ENCODE assay signal across 22 cellular contexts in genomic region chr3:128701342-128702212, GRCh38. TPM values are rescaled to one million over a fixed set of nuclear protein-coding genes. Genes with fewer than 3 reads are reported as not detected.
DNase-seq lines count a peak whose midpoint lies in the region; ATAC-seq, FAIRE-seq and TF ChIP-seq lines count a peak whose summit lies in the region.
"Had no signal": no experiment of that assay in that cellular context is flagged by ENCODE, and none has a peak within 500 bp of the region (broad histone marks: within the 10 kb centered on the region; RNA-seq: fewer than 3 reads in every experiment).

No MANE protein-coding gene starts in this region.

- H4K20me1 ChIP-seq in OCI-LY7 (ENCODE audit: insufficient read depth, low read length) (no peaks in the 10 kb centered on the region), endothelial cell of umbilical vein (replicated peaks; ENCODE audit: control insufficient read depth, extremely low read depth, insufficient read depth, low read length) (no peaks in the 10 kb centered on the region)
- H4K20me1 ChIP-seq: BLaER1 had no signal

- DNase-seq in OCI-LY7 (ENCODE audit: low spot score) (no peak), endothelial cell of umbilical vein (ENCODE audit: low read depth, low spot score) (peak; percentile 16), NAMALWA (ENCODE audit: low spot score) (no peak)
- no peak for DNase-seq in activated CD4-positive, alpha-beta memory T cell treated with anti-CD3 and anti-CD28 coated beads, Interleukin-2, amount 10 ng/mL, durations not matched to agents 7 days and 5 days
- DNase-seq: activated CD8-positive, alpha-beta T cell treated with anti-CD3 and anti-CD28 coated beads for 36 hours; activated T-cell treated with anti-CD3 and anti-CD28 coated beads, Interleukin-2, amount 50 U/mL, for 48 hours; brain microvascular endothelial cell; DMS153; dorsolateral prefrontal cortex; naive thymus-derived CD4-positive, alpha-beta T cell; NCI-H1048; NCI-H2171; psoas muscle; stimulated activated CD4-positive, alpha-beta T cell treated with anti-CD3 and anti-CD28 coated beads, Interleukin-12 subunit alpha, Interleukin-12 subunit beta, amount 100 ng/mL, for 4 hours; WERI-Rb-1 had no signal

- intact Hi-C loops in OCI-LY7 (cut with micrococcal nuclease; ENCODE audit: unreplicated experiment) (no loop called here), endothelial cell of umbilical vein (cut with micrococcal nuclease) (no loop called here)

- H3K27ac Mint-ChIP-seq in activated CD4-positive, alpha-beta memory T cell treated with anti-CD3 and anti-CD28 coated beads, Interleukin-2, amount 10 ng/mL, durations not matched to agents 7 days and 5 days, result no peak overlapping the region
- H3K27ac Mint-ChIP-seq: activated CD8-positive, alpha-beta T cell treated with anti-CD3 and anti-CD28 coated beads for 36 hours; activated naive CD8-positive, alpha-beta T cell had no signal

- H3K9ac ChIP-seq in endothelial cell of umbilical vein (replicated peaks; ENCODE audit: extremely low read depth, insufficient read depth, low read length), result no peak overlapping the region
- H3K9ac ChIP-seq: BLaER1 had no signal

- H3K27ac ChIP-seq in OCI-LY7 (ENCODE audit: low read depth, low read length, poor library complexity, severe bottlenecking) (no peak overlapping the region), endothelial cell of umbilical vein (ENCODE audit: insufficient read depth, low read depth, low read length) (no peak overlapping the region), neutrophil (peak overlapping the region; percentile 43)
- H3K27ac ChIP-seq: BLaER1, brain microvascular endothelial cell, dorsolateral prefrontal cortex, psoas muscle, tibial nerve, WERI-Rb-1 had no signal

- dilution Hi-C loops in endothelial cell of umbilical vein (cut with MboI; ENCODE audit: extremely low pct_ligation_motif_present, low sequenced_read_pairs), result no loop called here

- no peaks in the 10 kb centered on the region for H3K9me2 ChIP-seq in OCI-LY7 (ENCODE audit: insufficient read depth, low read length)

- H3K36me3 Mint-ChIP-seq in activated CD4-positive, alpha-beta memory T cell treated with anti-CD3 and anti-CD28 coated beads, Interleukin-2, amount 10 ng/mL, durations not matched to agents 7 days and 5 days (ENCODE audit: low read depth), result no peaks in the 10 kb centered on the region
- H3K36me3 Mint-ChIP-seq: activated naive CD8-positive, alpha-beta T cell; naive thymus-derived CD4-positive, alpha-beta T cell had no signal

- POLR2A ChIA-PET in OCI-LY7 (lab: Charles Lee), result no interaction called here
- POLR2A ChIA-PET in endothelial cell of umbilical vein (lab: Charles Lee), result no interaction called here
- POLR2A ChIA-PET in activated CD4-positive, alpha-beta memory T cell treated with anti-CD3 and anti-CD28 coated beads, Interleukin-2, amount 10 ng/mL, durations not matched to agents 7 days and 5 days (lab: Charles Lee), result interaction anchor here (1.6 kb wide), 1 partner anchor 21 kb away, joined by 5 read pairs; no protein-coding TSS in a partner anchor

- H2AFZ ChIP-seq in OCI-LY7 (ENCODE audit: low read length) (peak overlapping the region; percentile 59), endothelial cell of umbilical vein (ENCODE audit: low read depth, low read length) (peak overlapping the region; percentile 25)

- no peak for TF ChIP-seq EP300 in Ishikawa (IDR thresholded peaks at IDR 0.05; ENCODE audit: borderline replicate concordance)

- H3K4me2 ChIP-seq in OCI-LY7 (ENCODE audit: low read length) (peak overlapping the region; percentile 4; the same call in 1 of the 2 replicates), endothelial cell of umbilical vein (ENCODE audit: insufficient read depth, low read length) (no peak overlapping the region)
- H3K4me2 ChIP-seq: BLaER1 had no signal

- ATAC-seq in HG03175 (IDR thresholded peaks at IDR 0.05; ENCODE audit: unreplicated experiment), result no peak
- ATAC-seq: activated CD8-positive, alpha-beta T cell treated with anti-CD3 and anti-CD28 coated beads for 36 hours; heart left ventricle; naive thymus-derived CD4-positive, alpha-beta T cell; psoas muscle had no signal

- no peaks in the 10 kb centered on the region for H3K9me1 ChIP-seq in endothelial cell of umbilical vein (replicated peaks; ENCODE audit: control insufficient read depth, extremely low read depth, insufficient read depth, low read length)

- TF ChIP-seq CTCF in OCI-LY7 (conservative IDR thresholded peaks at IDR 0.05; ENCODE audit: low read length) (no peak), endothelial cell of umbilical vein (IDR thresholded peaks at IDR 0.05; ENCODE audit: extremely low read depth in 1 of 2, insufficient read depth in 1 of 2, low read depth in 1 of 2, low read length in 2 of 2) (no peak), neutrophil (IDR thresholded peaks at IDR 0.05) (no peak)

- CTCF ChIA-PET in OCI-LY7 (lab: Charles Lee; ENCODE audit: unreplicated experiment) (no interaction called here), endothelial cell of umbilical vein (lab: Charles Lee) (interaction anchor here (0.7 to 3.9 kb wide), 2 partner anchors 10 to 21 kb away, joined by 4 to 20 read pairs; no protein-coding TSS in a partner anchor)
- CTCF ChIA-PET in activated CD4-positive, alpha-beta memory T cell treated with anti-CD3 and anti-CD28 coated beads, Interleukin-2, amount 10 ng/mL, durations not matched to agents 7 days and 5 days (lab: Charles Lee), result no interaction called here

- H3K9me3 ChIP-seq in OCI-LY7 (ENCODE audit: low read length), result no peaks in the 10 kb centered on the region
- H3K9me3 ChIP-seq in endothelial cell of umbilical vein (replicated peaks; ENCODE audit: control insufficient read depth, insufficient read depth, low read length), result no peaks in the 10 kb centered on the region
- no peaks in the 10 kb centered on the region for H3K9me3 ChIP-seq in neutrophil
- H3K9me3 ChIP-seq: BLaER1, heart left ventricle, psoas muscle, tibial nerve had no signal

- no peaks in the 10 kb centered on the region for H3K9me3 Mint-ChIP-seq in activated CD4-positive, alpha-beta memory T cell treated with anti-CD3 and anti-CD28 coated beads, Interleukin-2, amount 10 ng/mL, durations not matched to agents 7 days and 5 days
- H3K9me3 Mint-ChIP-seq: activated CD8-positive, alpha-beta T cell treated with anti-CD3 and anti-CD28 coated beads for 36 hours; naive thymus-derived CD4-positive, alpha-beta T cell had no signal

- H3K36me3 ChIP-seq in OCI-LY7 (ENCODE audit: insufficient read depth, low read length) (no peaks in the 10 kb centered on the region), endothelial cell of umbilical vein (ENCODE audit: control insufficient read depth in 2 of 2, extremely low read depth in 1 of 2, insufficient read depth in 2 of 2, low read length in 2 of 2) (no peaks in the 10 kb centered on the region), neutrophil (no peaks in the 10 kb centered on the region)
- H3K36me3 ChIP-seq: BLaER1, brain microvascular endothelial cell, heart left ventricle, tibial nerve, WERI-Rb-1 had no signal

- H3K79me2 ChIP-seq in OCI-LY7 (ENCODE audit: insufficient read depth, low read depth, low read length) (no peaks in the 10 kb centered on the region), endothelial cell of umbilical vein (ENCODE audit: control insufficient read depth, insufficient read depth, low read length) (no peaks in the 10 kb centered on the region)

- peaks cover 7% of the 10 kb centered on the region for H3K4me1 Mint-ChIP-seq in activated CD4-positive, alpha-beta memory T cell treated with anti-CD3 and anti-CD28 coated beads, Interleukin-2, amount 10 ng/mL, durations not matched to agents 7 days and 5 days

- no peak for TF ChIP-seq POLR2A in endothelial cell of umbilical vein (IDR thresholded peaks at IDR 0.05; ENCODE audit: low read depth, low read length)

- no peak for TF ChIP-seq RAD21 in Ishikawa (IDR thresholded peaks at IDR 0.05; ENCODE audit: low read depth)

- peaks cover 14% of the 10 kb centered on the region for H3K4me1 ChIP-seq in OCI-LY7 (ENCODE audit: insufficient read depth, low read length, poor library complexity, severe bottlenecking)
- no peaks in the 10 kb centered on the region for H3K4me1 ChIP-seq in endothelial cell of umbilical vein (ENCODE audit: control insufficient read depth, extremely low read depth, insufficient read depth, low read length)
- peaks cover 65 to 73% of the 10 kb centered on the region in 2 experiments for H3K4me1 ChIP-seq in neutrophil (ENCODE audit: control insufficient read depth in 1 of 2, insufficient read depth in 1 of 2, low read depth in 1 of 2, low read length in 1 of 2)
- H3K4me1 ChIP-seq: psoas muscle had no signal

- no peak overlapping the region for H3K4me3 Mint-ChIP-seq in activated CD4-positive, alpha-beta memory T cell treated with anti-CD3 and anti-CD28 coated beads, Interleukin-2, amount 10 ng/mL, durations not matched to agents 7 days and 5 days
- H3K4me3 Mint-ChIP-seq: activated CD8-positive, alpha-beta T cell treated with anti-CD3 and anti-CD28 coated beads for 36 hours; activated naive CD8-positive, alpha-beta T cell had no signal

- H3K27me3 ChIP-seq in endothelial cell of umbilical vein (ENCODE audit: control insufficient read depth in 2 of 2, insufficient read depth in 2 of 2, low read length in 2 of 2), result peaks cover 0 to 3% of the 10 kb centered on the region in 2 experiments
- H3K27me3 ChIP-seq in neutrophil, result no peaks in the 10 kb centered on the region
- H3K27me3 ChIP-seq: brain microvascular endothelial cell, dorsolateral prefrontal cortex, heart left ventricle, tibial nerve had no signal

- FAIRE-seq in endothelial cell of umbilical vein (lab: Jason Lieb, UNC), result peak; percentile 12

- H3K27me3 Mint-ChIP-seq in activated CD4-positive, alpha-beta memory T cell treated with anti-CD3 and anti-CD28 coated beads, Interleukin-2, amount 10 ng/mL, durations not matched to agents 7 days and 5 days, result peaks cover 11% of the 10 kb centered on the region
- H3K27me3 Mint-ChIP-seq: activated CD8-positive, alpha-beta T cell treated with anti-CD3 and anti-CD28 coated beads for 36 hours; activated naive CD8-positive, alpha-beta T cell had no signal

- H3K4me3 ChIP-seq in OCI-LY7 (ENCODE audit: low read depth, low read length, poor library complexity, severe bottlenecking), result no peak overlapping the region
- no peak overlapping the region for H3K4me3 ChIP-seq in endothelial cell of umbilical vein (replicated peaks in 1 of 3; ENCODE audit: insufficient read depth in 1 of 3, low read depth in 1 of 3, low read length in 3 of 3)
- H3K4me3 ChIP-seq in neutrophil (ENCODE audit: low read depth in 1 of 2, low read length in 1 of 2), result no peak overlapping the region
- H3K4me3 ChIP-seq: BLaER1, dorsolateral prefrontal cortex, heart left ventricle, psoas muscle, tibial nerve had no signal

- BruUV-seq in OCI-LY7 (replicated peaks; lab: Mats Ljungman, UMichigan) (no TSS peak), endothelial cell of umbilical vein (replicated peaks; lab: Mats Ljungman, UMichigan) (no TSS peak)

RNA-seq across cellular contexts. Expression of gene RAB7A, which starts 24.4 kb away (rescaled TPM):
- 24.5 and 30.1 TPM in 2 replicates for total RNA-seq in OCI-LY7 (2014; rRNA removed; shearing (Covaris generic))
- total RNA-seq in OCI-LY7 (2022) (129 and 143 TPM in 2 replicates), endothelial cell of umbilical vein (249 and 262 TPM in 2 replicates)
- 215 and 243 TPM in 2 replicates for polyA plus RNA-seq in endothelial cell of umbilical vein
- 263 and 305 TPM in 2 replicates for polyA plus RNA-seq in endothelial cell of umbilical vein (2011; cell fraction: cytosol; rRNA removed)
- polyA plus RNA-seq in endothelial cell of umbilical vein (2011; cell fraction: nucleus; rRNA removed), result 78.8 and 92.0 TPM in 2 replicates
- polyA plus RNA-seq in endothelial cell of umbilical vein (2012), result 177 and 193 TPM in 2 replicates
- 183 and 239 TPM in 2 replicates for polyA minus RNA-seq in endothelial cell of umbilical vein
- 69.8 TPM for polyA minus RNA-seq in endothelial cell of umbilical vein (2011; cell fraction: cytosol; rRNA and poly(A)+ RNA removed)
- 39.2 and 58.7 TPM in 2 replicates for polyA minus RNA-seq in endothelial cell of umbilical vein (2011; cell fraction: nucleus; rRNA and poly(A)+ RNA removed)
- total RNA-seq in activated CD4-positive, alpha-beta memory T cell treated with anti-CD3 and anti-CD28 coated beads, Interleukin-2, amount 10 ng/mL, durations not matched to agents 7 days and 5 days, result 100 to 1,000 TPM; 213 to 225 TPM

RNA-seq across cellular contexts. Expression of gene RPN1, which starts 51.0 kb away (rescaled TPM):
- 148 and 149 TPM in 2 replicates for total RNA-seq in OCI-LY7 (2014; rRNA removed; shearing (Covaris generic))
- 115 and 123 TPM in 2 replicates for total RNA-seq in OCI-LY7 (2022)
- total RNA-seq in endothelial cell of umbilical vein, result 244 and 250 TPM in 2 replicates
- polyA plus RNA-seq in endothelial cell of umbilical vein, result 251 and 266 TPM in 2 replicates
- 266 and 288 TPM in 2 replicates for polyA plus RNA-seq in endothelial cell of umbilical vein (2011; cell fraction: cytosol; rRNA removed)
- 163 and 181 TPM in 2 replicates for polyA plus RNA-seq in endothelial cell of umbilical vein (2011; cell fraction: nucleus; rRNA removed)
- polyA plus RNA-seq in endothelial cell of umbilical vein (2012), result 198 and 216 TPM in 2 replicates
- 510 and 528 TPM in 2 replicates for polyA minus RNA-seq in endothelial cell of umbilical vein
- polyA minus RNA-seq in endothelial cell of umbilical vein (2011; cell fraction: cytosol; rRNA and poly(A)+ RNA removed), result 275 TPM
- 128 and 181 TPM in 2 replicates for polyA minus RNA-seq in endothelial cell of umbilical vein (2011; cell fraction: nucleus; rRNA and poly(A)+ RNA removed)
- 100 to 1,000 TPM; 190 to 192 TPM for total RNA-seq in activated CD4-positive, alpha-beta memory T cell treated with anti-CD3 and anti-CD28 coated beads, Interleukin-2, amount 10 ng/mL, durations not matched to agents 7 days and 5 days
